Comparison of ENCODE assay signal across 13 cellular contexts in genomic region chr9:129138144-129138462, GRCh38. TPM values are rescaled to one million over a fixed set of nuclear protein-coding genes. Genes with fewer than 3 reads are reported as not detected.
DNase-seq lines count a peak whose midpoint lies in the region; ATAC-seq and TF ChIP-seq lines count a peak whose summit lies in the region.
"Had no signal": no experiment of that assay in that cellular context is flagged by ENCODE, and none has a peak within 500 bp of the region (broad histone marks: within the 10 kb centered on the region; RNA-seq: fewer than 3 reads in every experiment).

No MANE protein-coding gene starts in this region.

- H3K4me1 ChIP-seq in left lung, result peaks cover 46 to 59% of the 10 kb centered on the region in 2 donors

- peak; percentile 36 for DNase-seq in AG10803 (ENCODE audit: low read depth)
- DNase-seq in left lung, result no peak
- DNase-seq in stimulated activated naive CD4-positive, alpha-beta T cell (lab: John Stamatoyannopoulos, UW), result no peak
- no peak for DNase-seq in stimulated activated CD8-positive, alpha-beta memory T cell treated with anti-CD3 and anti-CD28 coated beads, Interleukin-4, amount 100 ng/mL, for 48 hours
- DNase-seq in SIG-M5 (lab: John Stamatoyannopoulos, UW), result no peak
- DNase-seq: CD8-positive, alpha-beta T cell; foreskin melanocyte; NCI-H345; RPMI8226 had no signal

- H3K36me3 ChIP-seq in left lung, result peaks cover 0 to 62% of the 10 kb centered on the region in 2 donors

- TF ChIP-seq CTCF in AG10803 (conservative IDR thresholded peaks at IDR 0.05; ENCODE audit: low read length) (no peak), left lung (IDR thresholded peaks at IDR 0.05) (no peak)

- WGBS in adipose tissue, 3 donors, result 71 to 74% (median 73%) methylated on average over 9 of the region's 9 CpGs

- H3K9me3 ChIP-seq in left lung, result no peaks in the 10 kb centered on the region

- H3K4me3 ChIP-seq in AG10803 (ENCODE audit: low read length) (no peak overlapping the region), left lung (no peak overlapping the region), skin epidermis (no peak overlapping the region)

- H3K27ac ChIP-seq in adipose tissue (ENCODE audit: low read depth, low read length), result peak overlapping the region; percentile 92
- H3K27ac ChIP-seq in left lung, result peak overlapping the region; percentile 99 to 100
- H3K27ac ChIP-seq in skin epidermis, result peak overlapping the region in 20 of 21 experiments; percentile 96 to 100 (median 100)

- H3K27me3 ChIP-seq in left lung, result no peaks in the 10 kb centered on the region

- no peak for ATAC-seq in left lung
- no peak for ATAC-seq in GM18867 (IDR thresholded peaks at IDR 0.05; ENCODE audit: unreplicated experiment)
- ATAC-seq: CD8-positive, alpha-beta T cell; left colon had no signal

- intact Hi-C loops in left lung (cut with DNase I), result loop anchor here in 1 of 2 donors (5.0 kb wide), 1 partner anchor 474 kb away; no protein-coding TSS in a partner anchor

RNA-seq across cellular contexts. Expression of gene PTPA, which starts 26.9 kb away (rescaled TPM):
- polyA plus RNA-seq in adipose tissue, result 10 to 100 TPM; 42.9 to 78.6 (median 43.6) TPM
- 100 to 1,000 TPM; 132 to 138 TPM for total RNA-seq in left lung

RNA-seq across cellular contexts. Expression of gene CRAT, which starts 27.5 kb away (rescaled TPM):
- polyA plus RNA-seq in adipose tissue, result 10 to 100 TPM; 51.4 to 74.8 (median 52.2) TPM
- total RNA-seq in left lung, result 10 to 100 TPM; 16.8 to 33.2 TPM

RNA-seq across cellular contexts. Expression of gene IER5L, which starts 40.0 kb away (rescaled TPM):
- polyA plus RNA-seq in adipose tissue, result 10 to 100 TPM in 2 of 3 donors, 1 to 10 TPM in 1; 3.8 to 16.8 (median 10.3) TPM
- total RNA-seq in left lung, result 10 to 100 TPM; 17.9 to 21.4 TPM

RNA-seq across cellular contexts. Expression of gene DOLPP1, which starts 57.2 kb away (rescaled TPM):
- 1 to 10 TPM; 3.5 to 7.8 (median 7.3) TPM for polyA plus RNA-seq in adipose tissue
- total RNA-seq in left lung, result 10 to 100 TPM; 14.7 to 19.6 TPM
